Comparison of ENCODE assay signal across 10 cellular contexts in genomic region chr11:18171377-18172000, GRCh38. TPM values are rescaled to one million over a fixed set of nuclear protein-coding genes. Genes with fewer than 3 reads are reported as not detected.
DNase-seq lines count a peak whose midpoint lies in the region; ATAC-seq and TF ChIP-seq lines count a peak whose summit lies in the region.
"Had no signal": no experiment of that assay in that cellular context is flagged by ENCODE, and none has a peak within 500 bp of the region (broad histone marks: within the 10 kb centered on the region; RNA-seq: fewer than 3 reads in every experiment).

No MANE protein-coding gene starts in this region.

- no peaks in the 10 kb centered on the region for H3K9me3 ChIP-seq in lower lobe of right lung
- H3K9me3 ChIP-seq: neutrophil had no signal

- peak; percentile 62 for TF ChIP-seq RAD21 in Ishikawa (IDR thresholded peaks at IDR 0.05; ENCODE audit: low read depth)

- H3K4me3 ChIP-seq in WI38 (ENCODE audit: low read depth, low read length) (no peak overlapping the region), lower lobe of right lung (no peak overlapping the region)

- no peak for TF ChIP-seq EP300 in Ishikawa (IDR thresholded peaks at IDR 0.05; ENCODE audit: borderline replicate concordance)

- peak in 1 of 2 donors; percentile 49 for ATAC-seq in lower lobe of right lung

- H3K4me3 Mint-ChIP-seq in activated T-helper 1 cell treated with anti-CD3 and anti-CD28 coated beads, Interleukin-12 subunit alpha, Interleukin-12 subunit beta, Interleukin-2, Interleukin-4 antibody, amounts not matched to agents 30 ng/mL and 10 ng/mL and 1 ng/mL, durations not matched to agents 14 hours and 24 hours and 36 hours = no peak overlapping the region
- H3K4me3 Mint-ChIP-seq: CD4-positive, CD25-positive, alpha-beta regulatory T cell had no signal

- no peak overlapping the region for H3K27ac ChIP-seq in lower lobe of right lung
- H3K27ac ChIP-seq: neutrophil had no signal

- DNase-seq in NCI-H2171 treated with DMSO at 0.1 percent for 48 hours (lab: John Stamatoyannopoulos, UW) (peak; percentile 2), NCI-H2171 (lab: John Stamatoyannopoulos, UW) (no peak), lower lobe of right lung (no peak), T1000 (lab: John Stamatoyannopoulos, UW) (no peak), posterior vena cava (ENCODE audit: low spot score) (no peak)
- DNase-seq in activated T-helper 1 cell treated with anti-CD3 and anti-CD28 coated beads, Interleukin-12 subunit alpha, Interleukin-12 subunit beta, Interleukin-2, Interleukin-4 antibody, amounts not matched to agents 30 ng/mL and 10 ng/mL and 1 ng/mL, durations not matched to agents 14 hours and 24 hours and 36 hours (ENCODE audit: low spot score) = no peak

- H3K27me3 ChIP-seq in lower lobe of right lung (ENCODE audit: low read depth) = peaks cover 5% of the 10 kb centered on the region

- intact Hi-C loops in lower lobe of right lung (cut with DNase I) (no loop called here), posterior vena cava (cut with DNase I) (no loop called here)
- intact Hi-C loops in activated T-helper 1 cell treated with anti-CD3 and anti-CD28 coated beads, Interleukin-12 subunit alpha, Interleukin-12 subunit beta, Interleukin-2, Interleukin-4 antibody, amounts not matched to agents 30 ng/mL and 10 ng/mL and 1 ng/mL, durations not matched to agents 14 hours and 24 hours and 36 hours (cut with micrococcal nuclease) = no loop called here

- peaks cover 24% of the 10 kb centered on the region for H3K27me3 Mint-ChIP-seq in activated T-helper 1 cell treated with anti-CD3 and anti-CD28 coated beads, Interleukin-12 subunit alpha, Interleukin-12 subunit beta, Interleukin-2, Interleukin-4 antibody, amounts not matched to agents 30 ng/mL and 10 ng/mL and 1 ng/mL, durations not matched to agents 14 hours and 24 hours and 36 hours (ENCODE audit: insufficient read depth)

- H3K27ac Mint-ChIP-seq in activated T-helper 1 cell treated with anti-CD3 and anti-CD28 coated beads, Interleukin-12 subunit alpha, Interleukin-12 subunit beta, Interleukin-2, Interleukin-4 antibody, amounts not matched to agents 30 ng/mL and 10 ng/mL and 1 ng/mL, durations not matched to agents 14 hours and 24 hours and 36 hours = no peak overlapping the region
- H3K27ac Mint-ChIP-seq: CD4-positive, CD25-positive, alpha-beta regulatory T cell had no signal

- no peaks in the 10 kb centered on the region for H3K4me1 ChIP-seq in lower lobe of right lung

- H3K36me3 ChIP-seq in lower lobe of right lung = no peaks in the 10 kb centered on the region
- H3K36me3 ChIP-seq: neutrophil had no signal

- no peaks in the 10 kb centered on the region for H3K36me3 Mint-ChIP-seq in activated T-helper 1 cell treated with anti-CD3 and anti-CD28 coated beads, Interleukin-12 subunit alpha, Interleukin-12 subunit beta, Interleukin-2, Interleukin-4 antibody, amounts not matched to agents 30 ng/mL and 10 ng/mL and 1 ng/mL, durations not matched to agents 14 hours and 24 hours and 36 hours (ENCODE audit: low read depth)
- H3K36me3 Mint-ChIP-seq: CD4-positive, CD25-positive, alpha-beta regulatory T cell had no signal

- no peaks in the 10 kb centered on the region for H3K4me1 Mint-ChIP-seq in activated T-helper 1 cell treated with anti-CD3 and anti-CD28 coated beads, Interleukin-12 subunit alpha, Interleukin-12 subunit beta, Interleukin-2, Interleukin-4 antibody, amounts not matched to agents 30 ng/mL and 10 ng/mL and 1 ng/mL, durations not matched to agents 14 hours and 24 hours and 36 hours (ENCODE audit: low read depth)
- H3K4me1 Mint-ChIP-seq: CD4-positive, CD25-positive, alpha-beta regulatory T cell had no signal

- TF ChIP-seq CTCF in WI38 (IDR thresholded peaks at IDR 0.05; ENCODE audit: low read depth, low read length) (peak; percentile 75), lower lobe of right lung (IDR thresholded peaks at IDR 0.05) (peak; percentile 18)

- no peaks in the 10 kb centered on the region for H3K9me3 Mint-ChIP-seq in activated T-helper 1 cell treated with anti-CD3 and anti-CD28 coated beads, Interleukin-12 subunit alpha, Interleukin-12 subunit beta, Interleukin-2, Interleukin-4 antibody, amounts not matched to agents 30 ng/mL and 10 ng/mL and 1 ng/mL, durations not matched to agents 14 hours and 24 hours and 36 hours

TF ChIP-seq in Ishikawa, 13 proteins besides CTCF, POLR2A, EP300 and RAD21:
- TF ChIP-seq FOXM1 (IDR thresholded peaks at IDR 0.05; ENCODE audit: borderline replicate concordance, low read depth) = no peak
- TF ChIP-seq YY1 (IDR thresholded peaks at IDR 0.05; ENCODE audit: low read depth) = no peak
- TF ChIP-seq MAX (IDR thresholded peaks at IDR 0.05) = no peak
- no peak for TF ChIP-seq USF1 (IDR thresholded peaks at IDR 0.05)
- no peak for TF ChIP-seq REST (IDR thresholded peaks at IDR 0.05; ENCODE audit: low read depth)
- TF ChIP-seq EGR1 (IDR thresholded peaks at IDR 0.05) = no peak
- TF ChIP-seq CEBPB (IDR thresholded peaks at IDR 0.05) = no peak
- no peak for TF ChIP-seq CREB1 (IDR thresholded peaks at IDR 0.05; ENCODE audit: low read depth)
- no peak for TF ChIP-seq TCF12 (IDR thresholded peaks at IDR 0.05; ENCODE audit: low read depth)
- no peak for TF ChIP-seq NFIC (IDR thresholded peaks at IDR 0.05)
- TF ChIP-seq TEAD4 (IDR thresholded peaks at IDR 0.05) = no peak
- no peak for TF ChIP-seq ZBTB7A (IDR thresholded peaks at IDR 0.05; ENCODE audit: low read depth)
- no peak for TF ChIP-seq TAF1 (IDR thresholded peaks at IDR 0.05; ENCODE audit: low read depth)
TF ChIP-seq in Ishikawa: peak in this region for 0.

RNA-seq across cellular contexts. Expression of gene MRGPRX4, which starts 1.1 kb away (rescaled TPM):
- not detected for total RNA-seq in lower lobe of right lung
- total RNA-seq in posterior vena cava = not detected
- total RNA-seq in activated T-helper 1 cell treated with anti-CD3 and anti-CD28 coated beads, Interleukin-12 subunit alpha, Interleukin-12 subunit beta, Interleukin-2, Interleukin-4 antibody, amounts not matched to agents 30 ng/mL and 10 ng/mL and 1 ng/mL, durations not matched to agents 14 hours and 24 hours and 36 hours = not detected in 2 replicates
- total RNA-seq: CD4-positive, CD25-positive, alpha-beta regulatory T cell had no signal

RNA-seq across cellular contexts. Expression of gene MRGPRX3, which starts 39.1 kb away (rescaled TPM):
- not detected for total RNA-seq in lower lobe of right lung
- total RNA-seq in posterior vena cava = not detected
- total RNA-seq in activated T-helper 1 cell treated with anti-CD3 and anti-CD28 coated beads, Interleukin-12 subunit alpha, Interleukin-12 subunit beta, Interleukin-2, Interleukin-4 antibody, amounts not matched to agents 30 ng/mL and 10 ng/mL and 1 ng/mL, durations not matched to agents 14 hours and 24 hours and 36 hours = not detected in 2 replicates
- total RNA-seq: CD4-positive, CD25-positive, alpha-beta regulatory T cell had no signal
